In genomic region chr1:155206891-155207577, GRCh38 we compare ENCODE assay signal across 1 cellular context.
TF ChIP-seq lines count a peak whose summit lies in the region.

No MANE protein-coding gene starts in this region.

TF ChIP-seq in GM12878, 131 proteins besides CTCF, POLR2A, EP300 and RAD21 (continued from another document):
- TF ChIP-seq ZBTB11 (CRISPR knock-in tag; IDR thresholded peaks at IDR 0.05), result no peak
- peak; percentile 82 for TF ChIP-seq PKNOX1 (IDR thresholded peaks at IDR 0.05)
- no peak for TF ChIP-seq BCL3 (IDR thresholded peaks at IDR 0.05; ENCODE audit: borderline replicate concordance, insufficient read depth, low read depth, low read length, poor library complexity, severe bottlenecking)
- no peak for TF ChIP-seq MYB (IDR thresholded peaks at IDR 0.05; ENCODE audit: borderline replicate concordance, low read depth, low read length)
- TF ChIP-seq POU2F2 (IDR thresholded peaks at IDR 0.05; ENCODE audit: borderline replicate concordance, low read depth, low read length), result no peak
- TF ChIP-seq TBL1XR1 (IDR thresholded peaks at IDR 0.05; ENCODE audit: low read depth, low read length), result no peak
- no peak for TF ChIP-seq CREM (IDR thresholded peaks at IDR 0.05; ENCODE audit: low read depth)
- no peak for TF ChIP-seq SIX5 (IDR thresholded peaks at IDR 0.05; ENCODE audit: low read depth, low read length, severe bottlenecking)
- no peak for TF ChIP-seq ESRRA (IDR thresholded peaks at IDR 0.05; ENCODE audit: low read length)
- no peak for TF ChIP-seq SP1 (IDR thresholded peaks at IDR 0.05; ENCODE audit: low read depth, low read length)
- TF ChIP-seq FOXK2 (IDR thresholded peaks at IDR 0.05), result no peak
- no peak for TF ChIP-seq CHD4 (IDR thresholded peaks at IDR 0.05)
- peak; percentile 44; the same call in 1 of the 2 replicates for TF ChIP-seq SMARCA5 (IDR thresholded peaks at IDR 0.05)
- no peak for TF ChIP-seq FOS (IDR thresholded peaks at IDR 0.05; ENCODE audit: borderline replicate concordance, extremely low read depth, insufficient read length)
- no peak for TF ChIP-seq ZNF207 (IDR thresholded peaks at IDR 0.05; ENCODE audit: borderline replicate concordance)
- TF ChIP-seq GABPA (IDR thresholded peaks at IDR 0.05; ENCODE audit: low read depth), result no peak
- no peak for TF ChIP-seq BCL11A (IDR thresholded peaks at IDR 0.05; ENCODE audit: low read depth, low read length)
- TF ChIP-seq STAT1 (conservative IDR thresholded peaks at IDR 0.05), result peak; percentile 62; the same call in 1 of the 2 replicates
- no peak for TF ChIP-seq SMAD1 (IDR thresholded peaks at IDR 0.05; ENCODE audit: low read depth, partially characterized antibody)
- 0 out of 2 replicates have a peak, but pooled peaks have one; percentile 46 for TF ChIP-seq PAX5 (IDR thresholded peaks at IDR 0.05; ENCODE audit: borderline replicate concordance, low read depth, low read length)
- TF ChIP-seq TCF12 (IDR thresholded peaks at IDR 0.05; ENCODE audit: low read depth, low read length), result peak; percentile 60; the same call in 1 of the 2 replicates
- TF ChIP-seq ATF2 (IDR thresholded peaks at IDR 0.05; ENCODE audit: low read length), result no peak
- no peak for TF ChIP-seq NRF1 (conservative IDR thresholded peaks at IDR 0.05; ENCODE audit: low read depth, low read length)
- no peak for TF ChIP-seq RFX5 (IDR thresholded peaks at IDR 0.05; ENCODE audit: low read depth, low read length)
- TF ChIP-seq IKZF1 (conservative IDR thresholded peaks at IDR 0.05), result peak; percentile 55
- no peak for TF ChIP-seq SRF (IDR thresholded peaks at IDR 0.05; ENCODE audit: low read depth in 2 of 2, low read length in 2 of 2)
- TF ChIP-seq BHLHE40 (IDR thresholded peaks at IDR 0.05; ENCODE audit: borderline replicate concordance in 1 of 2, low read depth in 2 of 2, low read length in 1 of 2), result peak; percentile 12 to 20; a peak in 1 of 4 replicates
- no peak for TF ChIP-seq ZNF687 (IDR thresholded peaks at IDR 0.05)
- no peak for TF ChIP-seq NFXL1 (IDR thresholded peaks at IDR 0.05; ENCODE audit: borderline replicate concordance)
- TF ChIP-seq POLR2AphosphoS2 (IDR thresholded peaks at IDR 0.05; ENCODE audit: low read depth, low read length), result no peak
- no peak for TF ChIP-seq NFYA (IDR thresholded peaks at IDR 0.05; ENCODE audit: borderline replicate concordance, low read depth, low read length)
TF ChIP-seq in GM12878: peak in this region for 20.
